Comparison of ENCODE assay signal across 1 cellular context in genomic region chr4:143513314-143514211, GRCh38.
TF ChIP-seq lines count a peak whose summit lies in the region.

TSS of gene SMARCA5 (plus strand) at chr4:143513702. CDS start at chr4:143513925, 223 bp downstream.

TF ChIP-seq in K562, 482 proteins besides CTCF, POLR2A, EP300 and RAD21 (continued from another document):
- TF ChIP-seq RNF2 (IDR thresholded peaks at IDR 0.05): peak; percentile 22; the same call in 1 of the 2 replicates
- TF ChIP-seq ZBTB2 (IDR thresholded peaks at IDR 0.05): peak; percentile 98
- peak; percentile 88 for TF ChIP-seq CREB1 (IDR thresholded peaks at IDR 0.05)
- peak; percentile 71 for TF ChIP-seq CREB1 (CRISPR knock-in tag; IDR thresholded peaks at IDR 0.05)
- TF ChIP-seq NR2C2 (CRISPR knock-in tag; IDR thresholded peaks at IDR 0.05): peak; percentile 67
- TF ChIP-seq NR2C2 (tag; IDR thresholded peaks at IDR 0.05): peak; percentile 97
- TF ChIP-seq CSDE1 (IDR thresholded peaks at IDR 0.05): no peak
- TF ChIP-seq MTA3 (IDR thresholded peaks at IDR 0.05; ENCODE audit: borderline replicate concordance): peak; percentile 57; the same call in 1 of the 2 replicates
- TF ChIP-seq GABPB1 (CRISPR knock-in tag; IDR thresholded peaks at IDR 0.05): 0 out of 2 replicates have a peak, but pooled peaks have one; percentile 33
- peak; percentile 34; the same call in 1 of the 2 replicates for TF ChIP-seq NKRF (IDR thresholded peaks at IDR 0.05; ENCODE audit: borderline replicate concordance)
- no peak for TF ChIP-seq CEBPZ (IDR thresholded peaks at IDR 0.05; ENCODE audit: borderline replicate concordance, low read depth, low read length)
- TF ChIP-seq SMAD4 (CRISPR knock-in tag; conservative IDR thresholded peaks at IDR 0.05): peak; percentile 68
- TF ChIP-seq ELF1 (tag; IDR thresholded peaks at IDR 0.05): no peak
- TF ChIP-seq TEAD4 (IDR thresholded peaks at IDR 0.05; ENCODE audit: low read length): no peak; the same call in 1 of the 2 replicates
- 0 out of 2 replicates have a peak, but pooled peaks have one; percentile 32 for TF ChIP-seq TEAD4 (CRISPR knock-in tag; IDR thresholded peaks at IDR 0.05; ENCODE audit: borderline replicate concordance)
- no peak for TF ChIP-seq BRF2 (IDR thresholded peaks at IDR 0.05; ENCODE audit: borderline replicate concordance, insufficient read depth, insufficient read length)
- TF ChIP-seq FOXM1 (IDR thresholded peaks at IDR 0.05; ENCODE audit: low read depth): 0 out of 2 replicates have a peak, but pooled peaks have one; percentile 10
- TF ChIP-seq FOXM1 (CRISPR knock-in tag; IDR thresholded peaks at IDR 0.05; ENCODE audit: low read depth): 0 out of 2 replicates have a peak, but pooled peaks have one; percentile 18
- TF ChIP-seq MEF2A (IDR thresholded peaks at IDR 0.05; ENCODE audit: control insufficient read depth, low read depth, low read length): no peak
- peak; percentile 19; the same call in 1 of the 2 replicates for TF ChIP-seq SAFB (IDR thresholded peaks at IDR 0.05; ENCODE audit: borderline replicate concordance, low read depth, low read length)
- TF ChIP-seq MTA1 (IDR thresholded peaks at IDR 0.05; ENCODE audit: borderline replicate concordance): peak; percentile 85
- TF ChIP-seq SAP30 (IDR thresholded peaks at IDR 0.05; ENCODE audit: borderline replicate concordance, insufficient read depth, low read depth, low read length, poor library complexity, severe bottlenecking): no peak
- TF ChIP-seq RAD51 (IDR thresholded peaks at IDR 0.05; ENCODE audit: borderline replicate concordance, low read depth): no peak
- TF ChIP-seq ZBTB11 (CRISPR knock-in tag; IDR thresholded peaks at IDR 0.05): 0 out of 6 replicates have a peak, but pooled peaks of 1 of the 3 experiments have one; percentile 13
- no peak for TF ChIP-seq HCFC1 (IDR thresholded peaks at IDR 0.05; ENCODE audit: low read depth, low read length)
- peak; percentile 17 for TF ChIP-seq PRDM10 (IDR thresholded peaks at IDR 0.05; ENCODE audit: partially characterized antibody)
- TF ChIP-seq KLF10 (CRISPR knock-in tag; IDR thresholded peaks at IDR 0.05): no peak
- TF ChIP-seq RFX5 (IDR thresholded peaks at IDR 0.05; ENCODE audit: low read depth, low read length): 0 out of 2 replicates have a peak, but pooled peaks have one; percentile 10
- peak in 1 of 2 experiments; percentile 69; a peak in 1 of 4 replicates for TF ChIP-seq KDM4B (IDR thresholded peaks at IDR 0.05; ENCODE audit: borderline replicate concordance in 2 of 2, low read depth in 1 of 2)
- TF ChIP-seq AFF4 (CRISPR knock-in tag; IDR thresholded peaks at IDR 0.05): peak; percentile 85
- peak; percentile 68 for TF ChIP-seq PHF20 (IDR thresholded peaks at IDR 0.05; ENCODE audit: partially characterized antibody)
